Comparison of ENCODE assay signal across 10 cellular contexts in genomic region chr2:31078579-31079105, GRCh38.
"Had no signal": no experiment of that assay in that cellular context is flagged by ENCODE, and none has a peak within 500 bp of the region (broad histone marks: within the 10 kb centered on the region; RNA-seq: fewer than 3 reads in every experiment).

No MANE protein-coding gene starts in this region.

- H3K27me3 ChIP-seq: dorsolateral prefrontal cortex, right atrium auricular region had no signal

- ATAC-seq: activated CD4-positive, CD25-positive, alpha-beta regulatory T cell treated with anti-CD3 and anti-CD28 coated beads, Interleukin-2, amount 50 U/mL, for 24 hours; natural killer cell treated with Interleukin-12 subunit alpha and Interleukin-12 subunit beta and Interleukin-15 and Interleukin-18, amount 100 ng/mL, for 72 hours had no signal

- H3K27ac Mint-ChIP-seq: activated T-helper 1 cell treated with anti-CD3 and anti-CD28 coated beads, Interleukin-12 subunit alpha, Interleukin-12 subunit beta, Interleukin-2, Interleukin-4 antibody, amounts not matched to agents 30 ng/mL and 10 ng/mL and 1 ng/mL, durations not matched to agents 14 hours and 24 hours and 36 hours; natural killer cell treated with Interleukin-12 subunit alpha and Interleukin-12 subunit beta and Interleukin-15 and Interleukin-18, amount 100 ng/mL, for 72 hours had no signal

- H3K4me3 ChIP-seq: dorsolateral prefrontal cortex, right atrium auricular region had no signal

- H3K27ac ChIP-seq: dorsolateral prefrontal cortex, right atrium auricular region had no signal

- FAIRE-seq: astrocyte, urothelium cell line had no signal

- H3K9me3 Mint-ChIP-seq: activated T-helper 1 cell treated with anti-CD3 and anti-CD28 coated beads, Interleukin-12 subunit alpha, Interleukin-12 subunit beta, Interleukin-2, Interleukin-4 antibody, amounts not matched to agents 30 ng/mL and 10 ng/mL and 1 ng/mL, durations not matched to agents 14 hours and 24 hours and 36 hours; natural killer cell treated with Interleukin-12 subunit alpha and Interleukin-12 subunit beta and Interleukin-15 and Interleukin-18, amount 100 ng/mL, for 72 hours had no signal

- H3K36me3 ChIP-seq: right atrium auricular region had no signal

- H3K36me3 Mint-ChIP-seq: natural killer cell treated with Interleukin-12 subunit alpha and Interleukin-12 subunit beta and Interleukin-15 and Interleukin-18, amount 100 ng/mL, for 72 hours had no signal

- H3K4me1 ChIP-seq: right atrium auricular region had no signal

- H3K4me3 Mint-ChIP-seq: activated T-helper 1 cell treated with anti-CD3 and anti-CD28 coated beads, Interleukin-12 subunit alpha, Interleukin-12 subunit beta, Interleukin-2, Interleukin-4 antibody, amounts not matched to agents 30 ng/mL and 10 ng/mL and 1 ng/mL, durations not matched to agents 14 hours and 24 hours and 36 hours; natural killer cell treated with Interleukin-12 subunit alpha and Interleukin-12 subunit beta and Interleukin-15 and Interleukin-18, amount 100 ng/mL, for 72 hours had no signal

- DNase-seq: activated CD4-positive, alpha-beta T cell treated with anti-CD3 and anti-CD28 coated beads, Interleukin-2, amount 50 U/mL, for 1 hour; activated naive CD4-positive, alpha-beta T cell; dorsolateral prefrontal cortex; hippocampal formation had no signal

- H3K9me3 ChIP-seq: right atrium auricular region had no signal
